In the genomic region with DNA sequence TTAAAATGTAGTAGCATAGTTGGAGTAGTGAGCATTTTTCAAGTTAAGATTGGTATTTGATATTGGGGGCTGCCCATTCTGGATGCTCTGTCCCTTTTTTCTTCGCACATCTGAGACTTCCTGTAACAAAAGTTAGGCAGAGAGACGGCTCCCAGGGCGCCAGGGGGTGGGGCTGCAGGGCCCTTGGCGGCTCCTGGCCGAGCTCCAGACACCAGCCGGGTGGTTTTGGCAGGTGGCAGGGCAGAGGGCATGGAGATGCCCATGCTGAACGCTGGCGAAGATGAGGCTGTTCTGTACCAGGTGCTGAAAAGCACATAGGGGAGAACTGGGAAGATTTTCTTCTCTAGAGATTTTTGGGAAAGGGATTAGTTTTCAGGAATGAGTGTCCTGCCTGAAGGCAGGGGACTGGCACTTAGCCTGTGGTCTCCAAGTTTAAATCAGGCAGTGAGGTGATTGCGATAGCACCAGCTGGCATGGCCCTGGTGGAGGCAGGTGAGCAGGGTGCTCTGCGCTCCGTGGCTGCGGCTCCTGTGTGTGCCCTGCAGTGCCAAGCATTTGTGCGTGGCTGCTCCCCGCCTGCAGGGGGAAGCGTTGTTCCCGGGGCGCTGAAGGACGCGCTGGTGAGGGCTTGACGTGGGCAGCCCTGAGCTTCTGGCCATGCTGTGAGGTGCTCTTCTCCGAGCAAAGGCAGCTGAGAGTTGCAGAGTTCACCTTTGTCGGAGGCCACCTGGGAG, we compare ENCODE assay signal across 15 cellular contexts. TPM values are rescaled to one million over a fixed set of nuclear protein-coding genes. Genes with fewer than 3 reads are reported as not detected.
A peak's percentile ranks its signal among the peaks of the same experiment; 100 is the strongest.
DNase-seq lines count a peak whose midpoint lies in the region; ATAC-seq and TF ChIP-seq lines count a peak whose summit lies in the region.
"Had no signal": no experiment of that assay in that cellular context is flagged by ENCODE, and none has a peak within 500 bp of the region (broad histone marks: within the 10 kb centered on the region; RNA-seq: fewer than 3 reads in every experiment).

No MANE protein-coding gene starts in this region.

- ATAC-seq in left cardiac atrium = no peak
- ATAC-seq in GM21737 (IDR thresholded peaks at IDR 0.05; ENCODE audit: unreplicated experiment) = no peak
- ATAC-seq: stimulated activated naive CD8-positive, alpha-beta T cell treated with anti-CD3 and anti-CD28 coated beads, Interleukin-15, Interleukin-2, amounts not matched to agents 100 U/mL and 50 U/mL, for 24 hours had no signal

- intact Hi-C loops in MCF 10A (cut with micrococcal nuclease) (no loop called here), breast epithelium (cut with DNase I; ENCODE audit: low total_unique reads) (no loop called here), left cardiac atrium (cut with DNase I) (no loop called here), spleen (cut with DNase I; ENCODE audit: low total_unique reads) (no loop called here)

- H3K27ac ChIP-seq in breast epithelium (no peak overlapping the region), OCI-LY3 (ENCODE audit: low read length) (no peak overlapping the region), spleen (no peak overlapping the region), GM23248 (no peak overlapping the region)
- H3K27ac ChIP-seq: esophagus squamous epithelium had no signal

- H2AFZ ChIP-seq in OCI-LY3 (ENCODE audit: low read depth, low read length) (no peak overlapping the region), GM23248 (no peak overlapping the region)

- H3K27me3 ChIP-seq in breast epithelium (no peaks in the 10 kb centered on the region), OCI-LY3 (ENCODE audit: low read depth, low read length) (no peaks in the 10 kb centered on the region), spleen (replicated peaks in 1 of 7) (no peaks in the 10 kb centered on the region), GM23248 (replicated peaks; ENCODE audit: insufficient read depth) (no peaks in the 10 kb centered on the region)
- H3K27me3 ChIP-seq: esophagus squamous epithelium had no signal

- H3K79me2 ChIP-seq in OCI-LY3 (ENCODE audit: low read length) = peaks cover 12% of the 10 kb centered on the region
- H3K79me2 ChIP-seq in GM23248 (ENCODE audit: insufficient read depth) = no peaks in the 10 kb centered on the region

- TF ChIP-seq CTCF in MCF 10A (IDR thresholded peaks at IDR 0.05; ENCODE audit: unreplicated experiment) = no peak
- TF ChIP-seq CTCF in breast epithelium (IDR thresholded peaks at IDR 0.05) = no peak
- peak; percentile 13; the same call in 1 of the 2 replicates for TF ChIP-seq CTCF in OCI-LY3 (IDR thresholded peaks at IDR 0.05; ENCODE audit: low read depth, low read length)
- no peak for TF ChIP-seq CTCF in spleen (IDR thresholded peaks at IDR 0.05 in 8 of 11, conservative IDR thresholded peaks at IDR 0.05 in 3 of 11)

- DNase-seq in MCF 10A (ENCODE audit: unreplicated experiment) = no peak
- no peak for DNase-seq in breast epithelium (ENCODE audit: low spot score in 2 of 2)
- peak; percentile 17 for DNase-seq in left cardiac atrium
- peak; percentile 66 for DNase-seq in spleen
- DNase-seq in GM23248 = no peak
- DNase-seq in NCI-H1436 (lab: John Stamatoyannopoulos, UW) = no peak
- DNase-seq: activated CD8-positive, alpha-beta memory T cell treated with anti-CD3 and anti-CD28 coated beads, Interleukin-2, amount 50 U/mL, for 4 hours; esophagus squamous epithelium; immature natural killer cell; NCI-H1048; stimulated activated CD4-positive, alpha-beta T cell treated with anti-CD3 and anti-CD28 coated beads, Interleukin-2, amount 100 ng/mL, for 24 hours; stimulated activated naive CD8-positive, alpha-beta T cell treated with anti-CD3 and anti-CD28 coated beads, Interleukin-15, Interleukin-2, amounts not matched to agents 100 U/mL and 50 U/mL, for 24 hours had no signal

- H3K9me3 Mint-ChIP-seq in MCF 10A (ENCODE audit: unreplicated experiment) = no peaks in the 10 kb centered on the region
- H3K9me3 Mint-ChIP-seq: immature natural killer cell; T-helper 2 cell treated with Interferon-gamma antibody and Interleukin-4, amounts not matched to agents 5 μg/mL and 100 μg/mL, for 36 hours had no signal

- H3K27me3 Mint-ChIP-seq in MCF 10A (ENCODE audit: insufficient read depth, unreplicated experiment) = no peaks in the 10 kb centered on the region

- peaks cover 62% of the 10 kb centered on the region for H3K36me3 Mint-ChIP-seq in MCF 10A (ENCODE audit: insufficient read depth, unreplicated experiment)

- H3F3A ChIP-seq in GM23248 (ENCODE audit: insufficient read depth) = no peaks in the 10 kb centered on the region

- H3K4me3 Mint-ChIP-seq in MCF 10A (ENCODE audit: unreplicated experiment) = no peak overlapping the region
- H3K4me3 Mint-ChIP-seq: immature natural killer cell; T-helper 2 cell treated with Interferon-gamma antibody and Interleukin-4, amounts not matched to agents 5 μg/mL and 100 μg/mL, for 36 hours had no signal

- CTCF ChIA-PET in MCF 10A (lab: Yijun Ruan, JAX) = interaction anchor here (0.5 to 1.9 kb wide), 3 partner anchors 10 to 1508 kb away, joined by 3 to 8 read pairs (median 6); no protein-coding TSS in a partner anchor

- peak overlapping the region; percentile 46 for H3K27ac Mint-ChIP-seq in MCF 10A (ENCODE audit: low read depth, unreplicated experiment)
- H3K27ac Mint-ChIP-seq: immature natural killer cell; T-helper 2 cell treated with Interferon-gamma antibody and Interleukin-4, amounts not matched to agents 5 μg/mL and 100 μg/mL, for 36 hours had no signal

- H3K36me3 ChIP-seq in breast epithelium = no peaks in the 10 kb centered on the region
- peaks cover 44% of the 10 kb centered on the region for H3K36me3 ChIP-seq in OCI-LY3 (replicated peaks; ENCODE audit: low read depth, low read length)
- H3K36me3 ChIP-seq in spleen = peaks cover 0 to 60% (median 8%) of the 10 kb centered on the region in 6 donors
- H3K36me3 ChIP-seq in GM23248 (ENCODE audit: low read depth) = no peaks in the 10 kb centered on the region

- H3K4me1 ChIP-seq in breast epithelium = no peaks in the 10 kb centered on the region
- peaks cover 19% of the 10 kb centered on the region for H3K4me1 ChIP-seq in OCI-LY3 (ENCODE audit: low read length)
- H3K4me1 ChIP-seq in spleen = peaks cover 0 to 9% (median 0%) of the 10 kb centered on the region in 6 donors
- H3K4me1 ChIP-seq in GM23248 (ENCODE audit: insufficient read depth) = no peaks in the 10 kb centered on the region

- H3K4me3 ChIP-seq in breast epithelium (no peak overlapping the region), OCI-LY3 (ENCODE audit: low read length) (no peak overlapping the region), spleen (no peak overlapping the region), GM23248 (no peak overlapping the region)
- H3K4me3 ChIP-seq: esophagus squamous epithelium had no signal

- no peak for TF ChIP-seq POLR2A in breast epithelium (IDR thresholded peaks at IDR 0.05)
- TF ChIP-seq POLR2A in spleen (IDR thresholded peaks at IDR 0.05) = no peak

- H4K20me1 ChIP-seq in OCI-LY3 (ENCODE audit: insufficient read depth, low read length) (no peaks in the 10 kb centered on the region), GM23248 (ENCODE audit: insufficient read depth) (no peaks in the 10 kb centered on the region)

- H3K9ac ChIP-seq in OCI-LY3 (ENCODE audit: low read length) (no peak overlapping the region), GM23248 (no peak overlapping the region)

- 83 to 87% (median 86%) methylated on average over 22 of the region's 22 CpGs for WGBS in spleen, 5 donors
- 94% methylated on average over 22 of the region's 22 CpGs for whole genome bisulfite sequencing in GM23248 (ENCODE audit: low coverage in 1 of 2, low lambda C conversion rate in 2 of 2, missing lambda C conversion rate in 2 of 2), 2 experiments

- no TSS peak for BruUV-seq in MCF 10A (replicated peaks; lab: Mats Ljungman, UMichigan)

- H3K4me2 ChIP-seq in OCI-LY3 (ENCODE audit: low read length) = no peak overlapping the region
- no peak overlapping the region for H3K4me2 ChIP-seq in GM23248 (ENCODE audit: unreplicated experiment)

- POLR2A ChIA-PET in MCF 10A (lab: Yijun Ruan, JAX) = interaction anchor here (1.0 to 1.5 kb wide), 3 partner anchors 11 to 32 kb away, joined by 3 to 4 read pairs (median 4); no protein-coding TSS in a partner anchor

- H3K9me2 ChIP-seq in GM23248 (ENCODE audit: insufficient read depth) = no peaks in the 10 kb centered on the region

- H3K4me1 Mint-ChIP-seq in MCF 10A (ENCODE audit: insufficient read depth, unreplicated experiment) = no peaks in the 10 kb centered on the region

- in situ Hi-C loops in GM23248 (cut with MboI) = no loop called here

- no peaks in the 10 kb centered on the region for H3K9me3 ChIP-seq in breast epithelium
- no peaks in the 10 kb centered on the region for H3K9me3 ChIP-seq in OCI-LY3 (ENCODE audit: insufficient read depth, low read length)
- H3K9me3 ChIP-seq in spleen = no peaks in the 10 kb centered on the region
- no peaks in the 10 kb centered on the region for H3K9me3 ChIP-seq in GM23248 (ENCODE audit: low read depth)
- H3K9me3 ChIP-seq: esophagus squamous epithelium had no signal

RNA-seq across cellular contexts. Expression of a gene that starts 23.6 kb away (rescaled TPM):
- total RNA-seq in MCF 10A (2022) (0.28 TPM in 1 of 2 replicates, not detected in the other), breast epithelium (1 to 10 TPM in 1 of 3 donors, under 1 TPM in 1, not detected in 1; 0.59 to 1.3 TPM), left cardiac atrium (under 1 TPM; 0.34 to 0.38 TPM), spleen (under 1 TPM in 2 of 7 donors, not detected in 5; 0.32 to 0.47 TPM)
- polyA plus RNA-seq in spleen (under 1 TPM; 0.11 to 0.35 (median 0.22) TPM), GM23248 (2016; fragmentation: Nextera tagmentation; extraction: Ambion mirVana) (not detected in 2 replicates)
- not detected in 2 replicates for total RNA-seq in GM23248 (2014; rRNA removed; shearing (Covaris generic))
- polyA plus RNA-seq: immature natural killer cell had no signal

RNA-seq across cellular contexts. Expression of a gene that starts 44.9 kb away (rescaled TPM):
- total RNA-seq in MCF 10A (2022) = 1.1 and 5.3 TPM in 2 replicates
- 1 to 10 TPM in 2 of 3 donors, not detected in 1; 1.3 to 3.5 TPM for total RNA-seq in breast epithelium
- total RNA-seq in left cardiac atrium = 10 to 100 TPM; 21.5 to 38.2 TPM
- total RNA-seq in spleen = 1 to 10 TPM in 6 of 7 donors, under 1 TPM in 1; 0.69 to 7.1 (median 1.6) TPM
- polyA plus RNA-seq in spleen = 10 to 100 TPM in 1 of 3 donors, 1 to 10 TPM in 2; 1.7 to 13.5 (median 8.7) TPM
- total RNA-seq in GM23248 (2014; rRNA removed; shearing (Covaris generic)) = not detected in 2 replicates
- 0.24 TPM in 1 of 2 replicates, not detected in the other for polyA plus RNA-seq in GM23248 (2016; fragmentation: Nextera tagmentation; extraction: Ambion mirVana)

Comparison
In these comparisons a context has a peak if more than half of its experiments do, and no peak if none do; other contexts are left out.
1. DNase-seq: peak in left cardiac atrium (single experiment) and spleen (single experiment); none in MCF 10A (single experiment), breast epithelium (0 of 2), GM23248 (single experiment) and NCI-H1436 (single experiment).